13 cellular contexts compared by ENCODE assay signal in the genomic region with DNA sequence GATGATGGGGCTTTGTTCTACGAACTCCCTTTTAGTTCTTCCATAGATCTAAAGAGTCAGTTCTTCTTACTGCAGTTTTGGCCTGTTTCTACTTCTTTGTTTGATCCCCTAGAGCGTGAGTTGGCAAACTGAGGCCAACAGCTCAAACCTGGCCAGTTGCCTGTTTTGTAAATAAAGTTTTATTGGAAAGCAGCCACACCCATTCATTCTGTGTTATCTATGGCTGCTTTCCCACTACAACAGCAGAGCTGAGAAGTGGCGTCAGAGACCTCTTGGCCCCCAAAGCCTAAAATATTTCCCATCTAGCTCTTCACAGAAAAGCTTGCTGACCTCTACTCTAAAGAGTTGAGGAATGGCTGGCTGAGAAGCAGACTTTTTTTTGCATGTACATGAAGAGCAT. TPM values are rescaled to one million over a fixed set of nuclear protein-coding genes. Genes with fewer than 3 reads are reported as not detected.
"Had no signal": no experiment of that assay in that cellular context is flagged by ENCODE, and none has a peak within 500 bp of the region (broad histone marks: within the 10 kb centered on the region; RNA-seq: fewer than 3 reads in every experiment).

No MANE protein-coding gene starts in this region.

- H3K4me3 ChIP-seq: cardiac muscle cell, esophagus muscularis mucosa, heart left ventricle, transverse colon had no signal

- H3K27ac Mint-ChIP-seq: activated naive CD8-positive, alpha-beta T cell treated with anti-CD3 and anti-CD28 coated beads for 36 hours; activated T-helper 1 cell treated with anti-CD3 and anti-CD28 coated beads, Interleukin-12 subunit alpha, Interleukin-12 subunit beta, Interleukin-2, Interleukin-4 antibody, amounts not matched to agents 30 ng/mL and 10 ng/mL and 1 ng/mL, durations not matched to agents 14 hours and 24 hours and 36 hours; immature natural killer cell; stimulated activated memory B cell treated with anti-CD40 and anti-IgM and Interleukin-4, amounts not matched to agents 10 μg/mL and 1 μg/mL and 100 μg/mL, for 72 hours; T-helper 2 cell treated with Interferon-gamma antibody and Interleukin-4, amounts not matched to agents 5 μg/mL and 100 μg/mL, for 36 hours had no signal

- H3K4me3 Mint-ChIP-seq: activated naive CD8-positive, alpha-beta T cell treated with anti-CD3 and anti-CD28 coated beads for 36 hours; activated T-helper 1 cell treated with anti-CD3 and anti-CD28 coated beads, Interleukin-12 subunit alpha, Interleukin-12 subunit beta, Interleukin-2, Interleukin-4 antibody, amounts not matched to agents 30 ng/mL and 10 ng/mL and 1 ng/mL, durations not matched to agents 14 hours and 24 hours and 36 hours; immature natural killer cell; stimulated activated memory B cell treated with anti-CD40 and anti-IgM and Interleukin-4, amounts not matched to agents 10 μg/mL and 1 μg/mL and 100 μg/mL, for 72 hours; T-helper 2 cell treated with Interferon-gamma antibody and Interleukin-4, amounts not matched to agents 5 μg/mL and 100 μg/mL, for 36 hours had no signal

- H3K36me3 Mint-ChIP-seq: activated naive CD8-positive, alpha-beta T cell treated with anti-CD3 and anti-CD28 coated beads for 36 hours; immature natural killer cell; stimulated activated memory B cell treated with anti-CD40 and anti-IgM and Interleukin-4, amounts not matched to agents 10 μg/mL and 1 μg/mL and 100 μg/mL, for 72 hours had no signal

- DNase-seq: activated naive CD8-positive, alpha-beta T cell treated with anti-CD3 and anti-CD28 coated beads for 36 hours; amygdala; heart left ventricle; immature natural killer cell; stimulated activated CD4-positive, alpha-beta T cell treated with anti-CD3 and anti-CD28 coated beads, Interleukin-2, amount 100 ng/mL, for 48 hours; SW 1271; transverse colon had no signal

- H3K9me3 ChIP-seq: esophagus muscularis mucosa, heart left ventricle, transverse colon had no signal

- H3K4me1 ChIP-seq: esophagus muscularis mucosa had no signal

- ATAC-seq: stimulated activated memory B cell treated with anti-CD40 and anti-IgM and Interleukin-4, amounts not matched to agents 10 μg/mL and 1 μg/mL and 100 μg/mL, for 72 hours had no signal

- H3K9me3 Mint-ChIP-seq: activated naive CD8-positive, alpha-beta T cell treated with anti-CD3 and anti-CD28 coated beads for 36 hours; activated T-helper 1 cell treated with anti-CD3 and anti-CD28 coated beads, Interleukin-12 subunit alpha, Interleukin-12 subunit beta, Interleukin-2, Interleukin-4 antibody, amounts not matched to agents 30 ng/mL and 10 ng/mL and 1 ng/mL, durations not matched to agents 14 hours and 24 hours and 36 hours; stimulated activated memory B cell treated with anti-CD40 and anti-IgM and Interleukin-4, amounts not matched to agents 10 μg/mL and 1 μg/mL and 100 μg/mL, for 72 hours; T-helper 2 cell treated with Interferon-gamma antibody and Interleukin-4, amounts not matched to agents 5 μg/mL and 100 μg/mL, for 36 hours had no signal

- H3K4me1 Mint-ChIP-seq: immature natural killer cell; stimulated activated memory B cell treated with anti-CD40 and anti-IgM and Interleukin-4, amounts not matched to agents 10 μg/mL and 1 μg/mL and 100 μg/mL, for 72 hours had no signal

- H3K27ac ChIP-seq: cardiac muscle cell, transverse colon had no signal

- H3K36me3 ChIP-seq: cardiac muscle cell, esophagus muscularis mucosa, heart left ventricle, transverse colon had no signal

- H3K27me3 ChIP-seq: cardiac muscle cell, esophagus muscularis mucosa, heart left ventricle, transverse colon had no signal

RNA-seq across cellular contexts. Expression of gene EYA2, which starts 52.2 kb away (rescaled TPM):
- total RNA-seq: activated CD8-positive, alpha-beta memory T cell treated with anti-CD3 and anti-CD28 coated beads for 36 hours; activated naive CD8-positive, alpha-beta T cell treated with anti-CD3 and anti-CD28 coated beads for 36 hours; activated T-helper 1 cell treated with anti-CD3 and anti-CD28 coated beads, Interleukin-12 subunit alpha, Interleukin-12 subunit beta, Interleukin-2, Interleukin-4 antibody, amounts not matched to agents 30 ng/mL and 10 ng/mL and 1 ng/mL, durations not matched to agents 14 hours and 24 hours and 36 hours had no signal
- polyA plus RNA-seq: cardiac muscle cell, immature natural killer cell had no signal
